12 cellular contexts compared by ENCODE assay signal in genomic region chr17:37829446-37830142, GRCh38.
DNase-seq lines count a peak whose midpoint lies in the region; ATAC-seq lines count a peak whose summit lies in the region.
"Had no signal": no experiment of that assay in that cellular context is flagged by ENCODE, and none has a peak within 500 bp of the region (broad histone marks: within the 10 kb centered on the region; RNA-seq: fewer than 3 reads in every experiment).

No MANE protein-coding gene starts in this region.

- no CpG with 5 or more reads among the region's 5 CpGs for WGBS in trophoblast cell (ENCODE audit: extremely low coverage, insufficient coverage, insufficient read length)

- H3K23ac ChIP-seq in trophoblast cell (ENCODE audit: low read length): no peak overlapping the region

- ATAC-seq in HG02610 (IDR thresholded peaks at IDR 0.05; ENCODE audit: unreplicated experiment): peak; percentile 72
- no peak for ATAC-seq in GM21515 (IDR thresholded peaks at IDR 0.05; ENCODE audit: unreplicated experiment)

- no peak overlapping the region for H2AFZ ChIP-seq in trophoblast cell (ENCODE audit: insufficient read depth, low read length, poor library complexity)

- no peaks in the 10 kb centered on the region for H3K79me2 ChIP-seq in trophoblast cell (ENCODE audit: control insufficient read depth, insufficient read depth, low read length, poor library complexity)

- H2BK5ac ChIP-seq in trophoblast cell (ENCODE audit: low read depth, low read length, poor library complexity): no peak overlapping the region

- H3K18ac ChIP-seq in trophoblast cell (ENCODE audit: low read length): no peak overlapping the region

- H4K12ac ChIP-seq in trophoblast cell (ENCODE audit: low read depth, low read length): no peak overlapping the region

- no peak overlapping the region for H3K14ac ChIP-seq in trophoblast cell (ENCODE audit: low read length)

- no peak overlapping the region for H3K4me2 ChIP-seq in trophoblast cell (ENCODE audit: low read length)

- no peak overlapping the region for H4K8ac ChIP-seq in trophoblast cell (ENCODE audit: low read depth, low read length)

- no peak overlapping the region for H2AK5ac ChIP-seq in trophoblast cell (ENCODE audit: low read length)

- no peak overlapping the region for H3K27ac ChIP-seq in trophoblast cell (ENCODE audit: low read depth, low read length)
- H3K27ac ChIP-seq: stomach had no signal

- peaks cover 2 to 3% of the 10 kb centered on the region in 2 experiments for H3K4me1 ChIP-seq in trophoblast cell (ENCODE audit: control insufficient read depth in 1 of 2, insufficient read depth in 2 of 2, low read length in 2 of 2)

- H2BK120ac ChIP-seq in trophoblast cell (ENCODE audit: insufficient read depth, low read length, poor library complexity): no peak overlapping the region

- peaks cover 3% of the 10 kb centered on the region for H3K9me3 ChIP-seq in trophoblast cell (ENCODE audit: insufficient read depth, low read depth, low read length)
- H3K9me3 ChIP-seq: adrenal gland, stomach had no signal

- H3K9ac ChIP-seq in trophoblast cell (ENCODE audit: low read length): peak overlapping the region; percentile 51

- DNase-seq in NCI-H2107 treated with DMSO at 0.1 percent for 48 hours (lab: John Stamatoyannopoulos, UW; ENCODE audit: unreplicated experiment): peak; percentile 84
- DNase-seq in NCI-H2107 (lab: John Stamatoyannopoulos, UW): no peak
- peak; percentile 63 for DNase-seq in NCI-H82 (lab: John Stamatoyannopoulos, UW)
- DNase-seq in trophoblast cell: no peak
- DNase-seq in H4 (ENCODE audit: low spot score): no peak
- no peak for DNase-seq in HuH-7 (ENCODE audit: low spot score)
- DNase-seq: DND-41, left cardiac atrium, stomach had no signal

- no peak overlapping the region for H3K4ac ChIP-seq in trophoblast cell (ENCODE audit: low read depth, low read length)

- H4K91ac ChIP-seq in trophoblast cell (ENCODE audit: low read depth, low read length): no peak overlapping the region

- H2BK12ac ChIP-seq in trophoblast cell (ENCODE audit: low read length): no peak overlapping the region

- no peak overlapping the region for H3K4me3 ChIP-seq in trophoblast cell (ENCODE audit: low read depth, low read length)
- H3K4me3 ChIP-seq: adrenal gland, stomach had no signal

- no peaks in the 10 kb centered on the region for H3K27me3 ChIP-seq in trophoblast cell (ENCODE audit: insufficient read depth, low read length)
- H3K27me3 ChIP-seq: adrenal gland had no signal

- H3K36me3 ChIP-seq in trophoblast cell (ENCODE audit: control insufficient read depth in 1 of 2, insufficient read depth in 2 of 2, low read length in 2 of 2): no peaks in the 10 kb centered on the region
- H3K36me3 ChIP-seq: adrenal gland, stomach had no signal

- H3K79me1 ChIP-seq in trophoblast cell (ENCODE audit: low read length): no peaks in the 10 kb centered on the region

Comparison
In these comparisons a context has a peak if more than half of its experiments do, and no peak if none do; other contexts are left out.
1. DNase-seq: peak in NCI-H2107 treated with DMSO at 0.1 percent for 48 hours (single experiment) and NCI-H82 (single experiment); none in NCI-H2107 (single experiment), trophoblast cell (0 of 2), H4 (single experiment) and HuH-7 (single experiment).